12 cellular contexts compared by ENCODE assay signal in genomic region chr3:48599077-48599501, GRCh38. TPM values are rescaled to one million over a fixed set of nuclear protein-coding genes. Genes with fewer than 3 reads are reported as not detected.
A peak's percentile ranks its signal among the peaks of the same experiment; 100 is the strongest.
DNase-seq lines count a peak whose midpoint lies in the region; ATAC-seq and TF ChIP-seq lines count a peak whose summit lies in the region.
"Had no signal": no experiment of that assay in that cellular context is flagged by ENCODE, and none has a peak within 500 bp of the region (broad histone marks: within the 10 kb centered on the region; RNA-seq: fewer than 3 reads in every experiment).

No MANE protein-coding gene starts in this region.

- peaks cover 0 to under 1% of the 10 kb centered on the region in 2 donors for H3K27me3 ChIP-seq in muscle layer of colon (ENCODE audit: control insufficient read depth in 1 of 2, insufficient read depth in 2 of 2, low read length in 2 of 2)

- ATAC-seq in activated T-cell treated with anti-CD3 and anti-CD28 coated beads, Interleukin-2, amount 50 U/mL, for 4 hours: no peak

- peaks cover 14% of the 10 kb centered on the region for H3K27me3 Mint-ChIP-seq in activated T-cell treated with anti-CD3 and anti-CD28 coated beads, Interleukin-2, amount 50 U/mL, for 4 hours (ENCODE audit: low read depth)

- no peak overlapping the region for H3K4me3 Mint-ChIP-seq in activated T-cell treated with anti-CD3 and anti-CD28 coated beads, Interleukin-2, amount 50 U/mL, for 4 hours

- peaks cover 58% of the 10 kb centered on the region for H3K36me3 ChIP-seq in muscle layer of colon (ENCODE audit: insufficient read depth, low read length)

- H3K4me1 ChIP-seq in muscle layer of colon (ENCODE audit: insufficient read depth, low read length): peaks cover 16% of the 10 kb centered on the region

- no peak overlapping the region for H3K9ac ChIP-seq in muscle layer of colon (ENCODE audit: low read length)

- H3K4me1 Mint-ChIP-seq in activated T-cell treated with anti-CD3 and anti-CD28 coated beads, Interleukin-2, amount 50 U/mL, for 4 hours (ENCODE audit: low read depth): peaks cover 6% of the 10 kb centered on the region

- H3K4me3 ChIP-seq in epithelial cell of esophagus (ENCODE audit: low read length) (no peak overlapping the region), muscle layer of colon (ENCODE audit: low read depth in 1 of 2, low read length in 2 of 2) (no peak overlapping the region)

- H3K9me3 Mint-ChIP-seq in activated T-cell treated with anti-CD3 and anti-CD28 coated beads, Interleukin-2, amount 50 U/mL, for 4 hours: no peaks in the 10 kb centered on the region

- peak overlapping the region; percentile 48 for H3K27ac ChIP-seq in muscle layer of colon (ENCODE audit: low read depth, low read length)
- H3K27ac ChIP-seq: WERI-Rb-1 had no signal

- DNase-seq in NCI-H69 (lab: John Stamatoyannopoulos, UW) (peak; percentile 70), epithelial cell of esophagus (ENCODE audit: low read depth) (peak; percentile 100), ureter (ENCODE audit: low spot score) (peak; percentile 86)
- no peak for DNase-seq in stimulated activated CD4-positive, alpha-beta T cell treated with anti-CD3 and anti-CD28 coated beads, Interleukin-4, amount 100 ng/mL, for 24 hours
- DNase-seq in activated CD4-positive, alpha-beta T cell treated with anti-CD3 and anti-CD28 coated beads for 4 hours: no peak
- DNase-seq in activated T-cell treated with anti-CD3 and anti-CD28 coated beads, Interleukin-2, amount 50 U/mL, for 4 hours: no peak
- DNase-seq: NCI-H1436 treated with DMSO at 0.1 percent for 48 hours; stimulated activated CD4-positive, alpha-beta T cell treated with anti-CD3 and anti-CD28 coated beads, Interleukin-12 subunit alpha, Interleukin-12 subunit beta, amount 100 ng/mL, for 4 hours; WERI-Rb-1 had no signal

- TF ChIP-seq CTCF in epithelial cell of esophagus (IDR thresholded peaks at IDR 0.05; ENCODE audit: insufficient read depth, low read depth, low read length, missing control alignments): no peak

- H3K9me3 ChIP-seq in muscle layer of colon (ENCODE audit: low read length): no peaks in the 10 kb centered on the region

- peaks cover 16% of the 10 kb centered on the region for H3K36me3 Mint-ChIP-seq in activated T-cell treated with anti-CD3 and anti-CD28 coated beads, Interleukin-2, amount 50 U/mL, for 4 hours (ENCODE audit: insufficient read depth)

RNA-seq across cellular contexts. Expression of gene COL7A1, which starts 4.0 kb away (rescaled TPM):
- 62.9 TPM for total RNA-seq in ureter
- under 1 TPM; 0.38 to 0.53 (median 0.40) TPM for total RNA-seq in activated T-cell treated with anti-CD3 and anti-CD28 coated beads, Interleukin-2, amount 50 U/mL, for 4 hours

RNA-seq across cellular contexts. Expression of gene UQCRC1, which starts 10.4 kb away (rescaled TPM):
- total RNA-seq in ureter: 178 TPM
- total RNA-seq in activated T-cell treated with anti-CD3 and anti-CD28 coated beads, Interleukin-2, amount 50 U/mL, for 4 hours: 100 to 1,000 TPM; 178 to 200 (median 193) TPM

RNA-seq across cellular contexts. Expression of gene TMEM89, which starts 22.5 kb away (rescaled TPM):
- total RNA-seq in ureter: not detected
- total RNA-seq in activated T-cell treated with anti-CD3 and anti-CD28 coated beads, Interleukin-2, amount 50 U/mL, for 4 hours: not detected
- total RNA-seq: cerebellum, glomerular endothelial cell had no signal

RNA-seq across cellular contexts. Expression of gene UCN2, which starts 35.5 kb away (rescaled TPM):
- total RNA-seq in ureter: 1.5 TPM
- total RNA-seq in activated T-cell treated with anti-CD3 and anti-CD28 coated beads, Interleukin-2, amount 50 U/mL, for 4 hours: under 1 TPM in 1 of 3 donors, not detected in 2; 0.13 TPM

RNA-seq across cellular contexts. Expression of gene SLC26A6, which starts 36.2 kb away (rescaled TPM):
- 12.3 TPM for total RNA-seq in ureter
- total RNA-seq in activated T-cell treated with anti-CD3 and anti-CD28 coated beads, Interleukin-2, amount 50 U/mL, for 4 hours: 10 to 100 TPM; 14.4 to 17.5 (median 17.2) TPM

Comparison
In these comparisons a context has a peak if more than half of its experiments do, and no peak if none do; other contexts are left out.
1. DNase-seq: peak in NCI-H69 (single experiment), epithelial cell of esophagus (single experiment) and ureter (single experiment); none in stimulated activated CD4-positive, alpha-beta T cell treated with anti-CD3 and anti-CD28 coated beads, Interleukin-4, amount 100 ng/mL, for 24 hours (single experiment), activated CD4-positive, alpha-beta T cell treated with anti-CD3 and anti-CD28 coated beads for 4 hours (0 of 2) and activated T-cell treated with anti-CD3 and anti-CD28 coated beads, Interleukin-2, amount 50 U/mL, for 4 hours (single experiment).
2. RNA of gene COL7A1, which starts 4.0 kb away (total RNA-seq): 62.9 TPM in ureter (single experiment); 0.38 to 0.53 TPM in activated T-cell treated with anti-CD3 and anti-CD28 coated beads, Interleukin-2, amount 50 U/mL, for 4 hours; every median in the first group is over 10 times any median in the second.